ENCODE assay signal across 1 cellular context in the genomic region with DNA sequence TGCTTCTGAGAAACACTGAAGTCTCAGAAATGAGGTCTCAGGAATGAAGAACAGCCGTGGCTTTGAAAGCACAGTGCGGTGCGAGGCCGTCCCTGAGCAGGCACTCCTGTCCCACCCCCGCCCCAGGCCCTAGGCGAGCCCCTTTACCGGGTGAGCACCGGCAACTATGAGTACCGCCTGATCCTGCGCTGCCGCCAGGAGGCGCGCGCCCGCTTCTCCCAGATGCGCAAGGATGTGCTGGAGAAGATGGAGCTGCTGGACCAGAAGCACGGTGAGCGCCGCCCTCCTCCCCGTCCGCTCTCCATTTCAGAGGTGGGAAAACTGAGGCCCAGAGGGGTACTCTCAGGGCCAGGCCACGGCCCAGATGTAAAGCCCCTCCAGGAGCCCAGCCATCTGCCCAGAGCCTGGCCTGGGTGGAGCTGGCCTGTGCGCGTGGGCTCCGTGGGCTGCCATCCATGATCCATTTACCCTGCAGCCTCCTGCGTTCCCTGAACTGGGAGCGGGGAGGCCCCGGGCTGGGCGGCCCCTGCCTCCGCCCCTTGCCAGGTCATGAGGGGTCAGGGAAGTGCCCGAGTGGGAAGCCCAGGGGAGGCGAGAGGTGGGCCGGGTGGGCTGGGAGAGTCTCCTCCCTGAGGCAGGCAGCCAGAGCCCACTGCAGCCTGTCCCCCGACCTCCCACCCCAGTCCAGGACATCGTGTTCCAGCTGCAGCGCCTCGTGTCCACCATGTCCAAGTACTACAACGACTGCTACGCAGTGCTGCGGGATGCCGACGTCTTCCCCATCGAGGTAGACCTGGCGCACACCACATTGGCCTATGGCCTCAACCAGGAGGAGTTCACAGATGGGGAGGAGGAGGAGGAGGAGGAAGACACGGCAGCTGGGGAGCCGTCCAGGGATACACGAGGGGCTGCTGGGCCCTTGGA.
TF ChIP-seq lines count a peak whose summit lies in the region.

No MANE protein-coding gene starts in this region.

TF ChIP-seq in IMR-90, 13 proteins besides CTCF, POLR2A, EP300 and RAD21:
- TF ChIP-seq MXI1 (IDR thresholded peaks at IDR 0.05; ENCODE audit: borderline replicate concordance, low read depth, low read length) (no peak), SMC3 (IDR thresholded peaks at IDR 0.05; ENCODE audit: low read depth, low read length) (peak; percentile 59)
